Comparison of ENCODE assay signal across 8 cellular contexts in genomic region chr2:54672587-54673456, GRCh38. TPM values are rescaled to one million over a fixed set of nuclear protein-coding genes. Genes with fewer than 3 reads are reported as not detected.
DNase-seq lines count a peak whose midpoint lies in the region; ATAC-seq lines count a peak whose summit lies in the region.

No MANE protein-coding gene starts in this region.

- ATAC-seq in GM19023 (IDR thresholded peaks at IDR 0.05; ENCODE audit: unreplicated experiment) (peak; percentile 56), HG03064 (IDR thresholded peaks at IDR 0.05; ENCODE audit: low read depth, unreplicated experiment) (peak; percentile 46)

- peak; percentile 30 for DNase-seq in amniotic epithelial cell (ENCODE audit: low read depth)
- DNase-seq in lung microvascular endothelial cell (ENCODE audit: low read depth in 2 of 2), result peak; percentile 32 to 36
- DNase-seq in activated CD4-positive, CD25-positive, alpha-beta regulatory T cell (lab: John Stamatoyannopoulos, UW), result no peak
- no peak for DNase-seq in SHP77 treated with DMSO at 0.1 percent for 48 hours (lab: John Stamatoyannopoulos, UW)
- no peak for DNase-seq in A172 (ENCODE audit: low spot score)
- DNase-seq in activated T-cell treated with anti-CD3 and anti-CD28 coated beads, Interleukin-2, amount 50 U/mL, for 48 hours, result no peak

RNA-seq across cellular contexts. Expression of gene EML6, which starts 50.6 kb away (rescaled TPM):
- 0.20 and 0.22 TPM in 2 replicates for total RNA-seq in lung microvascular endothelial cell
- 0.67 and 5.1 TPM in 2 replicates for total RNA-seq in A172 (2014; rRNA removed; shearing (Covaris generic))

Comparison
In these comparisons a context has a peak if more than half of its experiments do, and no peak if none do; other contexts are left out.
1. DNase-seq: peak in amniotic epithelial cell (single experiment) and lung microvascular endothelial cell (2 of 2); none in activated CD4-positive, CD25-positive, alpha-beta regulatory T cell (0 of 4), SHP77 treated with DMSO at 0.1 percent for 48 hours (single experiment), A172 (single experiment) and activated T-cell treated with anti-CD3 and anti-CD28 coated beads, Interleukin-2, amount 50 U/mL, for 48 hours (0 of 2).